In the genomic region with DNA sequence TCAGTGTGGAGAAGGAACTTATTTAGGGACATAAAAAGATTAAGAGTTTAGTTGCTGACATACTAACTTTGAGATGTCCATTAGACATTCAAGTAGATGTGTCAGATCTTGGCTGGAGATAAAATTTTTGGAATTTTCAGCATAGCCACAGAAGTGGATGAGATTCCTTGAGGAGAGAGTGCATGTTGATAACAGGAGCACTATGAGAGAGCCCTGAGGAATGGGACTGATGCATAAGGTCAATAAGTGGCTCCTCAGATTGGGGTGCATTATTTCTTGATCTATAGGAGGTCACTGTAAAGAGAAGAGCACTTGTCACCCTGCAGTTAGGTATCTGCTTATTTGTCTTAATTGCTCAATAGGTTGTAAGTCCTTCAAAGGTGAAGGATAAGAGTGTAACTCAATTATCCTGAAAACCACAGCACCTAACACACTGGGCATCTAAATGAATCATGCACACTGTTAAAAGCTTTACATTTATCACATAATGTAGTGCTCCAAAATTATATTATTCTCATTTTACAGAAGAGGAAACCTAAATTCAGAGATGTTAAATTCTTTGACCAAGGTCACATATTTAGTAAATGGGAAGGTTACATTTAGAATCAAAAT, we compare ENCODE assay signal across 18 cellular contexts. TPM values are rescaled to one million over a fixed set of nuclear protein-coding genes. Genes with fewer than 3 reads are reported as not detected.
DNase-seq lines count a peak whose midpoint lies in the region; ATAC-seq and TF ChIP-seq lines count a peak whose summit lies in the region.
"Had no signal": no experiment of that assay in that cellular context is flagged by ENCODE, and none has a peak within 500 bp of the region (broad histone marks: within the 10 kb centered on the region; RNA-seq: fewer than 3 reads in every experiment).

No MANE protein-coding gene starts in this region.

- no peak overlapping the region for H3K27ac ChIP-seq in PC-3 (ENCODE audit: low read length)
- H3K27ac ChIP-seq: epithelial cell of prostate, gastroesophageal sphincter, SJCRH30, thyroid gland had no signal

- no peaks in the 10 kb centered on the region for H3K36me3 ChIP-seq in PC-3 (ENCODE audit: low read depth, low read length)
- H3K36me3 ChIP-seq: gastroesophageal sphincter, SJCRH30, thyroid gland had no signal

- no peak for TF ChIP-seq CTCF in PC-3 (conservative IDR thresholded peaks at IDR 0.05; ENCODE audit: low read depth, low read length)

- intact Hi-C loops in PC-3 (cut with micrococcal nuclease) = no loop called here

- no peaks in the 10 kb centered on the region for H3K9me2 ChIP-seq in PC-3 (replicated peaks; ENCODE audit: low read length)

- peak; percentile 53 for DNase-seq in ELR (ENCODE audit: low read depth)
- DNase-seq in PC-3 = peak; percentile 19
- peak; percentile 22 for DNase-seq in fibroblast of peridontal ligament (ENCODE audit: extremely low read depth)
- no peak for DNase-seq in KG1 (lab: John Stamatoyannopoulos, UW)
- no peak for DNase-seq in NCI-H748 treated with DMSO at 0.1 percent for 48 hours (lab: John Stamatoyannopoulos, UW)
- DNase-seq in RPMI8226 = no peak
- DNase-seq: activated naive CD8-positive, alpha-beta T cell treated with anti-CD3 and anti-CD28 coated beads, Interleukin-2, amount 10 ng/mL, durations not matched to agents 7 days and 5 days; left colon; midbrain; NCI-H1417; NCI-H526; SJCRH30; stimulated activated naive CD4-positive, alpha-beta T cell treated with Interleukin-2 at 50 U/mL for 16 hours; thyroid gland had no signal

- no peaks in the 10 kb centered on the region for H3K4me1 ChIP-seq in PC-3 (ENCODE audit: insufficient read depth, low read length)
- H3K4me1 ChIP-seq: gastroesophageal sphincter, thyroid gland had no signal

- H3K9ac ChIP-seq in PC-3 (ENCODE audit: low read length) = no peak overlapping the region

- no peaks in the 10 kb centered on the region for H3K79me2 ChIP-seq in PC-3 (ENCODE audit: low read length)

- no TSS peak for BruUV-seq in PC-3 (replicated peaks; lab: Mats Ljungman, UMichigan)

- ATAC-seq in PC-3 (no peak), HG02970 (IDR thresholded peaks at IDR 0.05; ENCODE audit: low FRiP score, unreplicated experiment) (no peak)
- ATAC-seq: gastroesophageal sphincter, left colon had no signal

- no peaks in the 10 kb centered on the region for H3F3A ChIP-seq in PC-3 (ENCODE audit: low read length, unreplicated experiment)

- no peaks in the 10 kb centered on the region for H3K9me3 ChIP-seq in PC-3 (ENCODE audit: low read length)
- H3K9me3 ChIP-seq: SJCRH30, thyroid gland had no signal

- CTCF ChIA-PET in PC-3 (lab: Charles Lee) = no interaction called here

- H2AFZ ChIP-seq in PC-3 (ENCODE audit: low read length) = no peak overlapping the region

- H3K4me3 ChIP-seq in PC-3 (ENCODE audit: low read length) = no peak overlapping the region
- H3K4me3 ChIP-seq: gastroesophageal sphincter, SJCRH30, thyroid gland had no signal

- POLR2A ChIA-PET in PC-3 (lab: Charles Lee; ENCODE audit: unreplicated experiment) = no interaction called here

- H3K4me2 ChIP-seq in PC-3 (ENCODE audit: low read length) = no peak overlapping the region

- H3K27me3 ChIP-seq in PC-3 (ENCODE audit: low read length) = no peaks in the 10 kb centered on the region
- H3K27me3 ChIP-seq: gastroesophageal sphincter, SJCRH30, thyroid gland had no signal

- H4K20me1 ChIP-seq in PC-3 (ENCODE audit: low read length) = no peaks in the 10 kb centered on the region

RNA-seq across cellular contexts. Expression of a gene that starts 52.0 kb away (rescaled TPM):
- 94.2 and 129 TPM in 2 replicates for total RNA-seq in PC-3 (2014; rRNA removed)
- total RNA-seq: activated naive CD8-positive, alpha-beta T cell treated with anti-CD3 and anti-CD28 coated beads, Interleukin-2, amount 10 ng/mL, durations not matched to agents 7 days and 5 days; activated T-helper 1 cell treated with anti-CD3 and anti-CD28 coated beads, Interleukin-12 subunit alpha, Interleukin-12 subunit beta, Interleukin-2, Interleukin-4 antibody, amounts not matched to agents 30 ng/mL and 10 ng/mL and 1 ng/mL, durations not matched to agents 14 hours and 24 hours and 36 hours; SJCRH30 had no signal

Comparison
In these comparisons a context has a peak if more than half of its experiments do, and no peak if none do; other contexts are left out.
1. DNase-seq: peak in ELR (single experiment), PC-3 (single experiment) and fibroblast of peridontal ligament (single experiment); none in KG1 (single experiment), NCI-H748 treated with DMSO at 0.1 percent for 48 hours (single experiment) and RPMI8226 (single experiment).